Comparison of ENCODE assay signal across 11 cellular contexts in the genomic region with DNA sequence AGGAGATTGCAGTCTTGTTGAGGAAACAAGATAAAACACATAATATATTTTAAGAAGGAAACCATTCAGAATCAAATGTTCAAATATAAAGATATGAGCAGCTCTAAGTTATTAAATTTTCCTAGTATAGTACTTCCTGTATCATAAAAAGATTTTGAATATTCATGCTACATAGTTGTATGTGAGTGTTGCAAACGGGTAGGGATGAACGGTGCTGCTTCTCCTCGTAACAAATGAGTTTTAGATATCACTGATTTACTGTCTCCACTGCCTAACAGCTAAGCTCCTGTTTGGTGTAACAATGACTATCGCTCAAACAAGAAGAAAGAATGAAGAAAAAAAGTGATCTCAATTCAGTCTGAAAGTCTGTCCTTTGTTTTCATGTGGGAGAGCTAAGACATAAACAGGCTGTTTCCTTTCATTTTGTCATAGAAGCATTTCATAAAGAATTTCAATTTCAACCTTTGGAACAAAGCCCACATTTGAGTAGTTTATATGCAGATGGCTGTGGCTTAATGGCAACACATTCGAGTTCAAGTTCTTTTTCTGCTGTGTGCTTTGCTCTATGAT. TPM values are rescaled to one million over a fixed set of nuclear protein-coding genes. Genes with fewer than 3 reads are reported as not detected.
DNase-seq lines count a peak whose midpoint lies in the region; ATAC-seq, FAIRE-seq and TF ChIP-seq lines count a peak whose summit lies in the region.
"Had no signal": no experiment of that assay in that cellular context is flagged by ENCODE, and none has a peak within 500 bp of the region (broad histone marks: within the 10 kb centered on the region; RNA-seq: fewer than 3 reads in every experiment).

No MANE protein-coding gene starts in this region.

- TF ChIP-seq EP300 in esophagus muscularis mucosa (IDR thresholded peaks at IDR 0.05), result no peak

- H4K20me1 ChIP-seq in osteoblast (ENCODE audit: insufficient read depth, low read length), result no peaks in the 10 kb centered on the region

- no peaks in the 10 kb centered on the region for H3K79me2 ChIP-seq in osteoblast (ENCODE audit: insufficient read depth, low read length)

- 10% methylated on average over 5 of the region's 5 CpGs for whole genome bisulfite sequencing in esophagus muscularis mucosa
- WGBS in small intestine, 3 donors, result 34 to 51% (median 42%) methylated on average over 5 of the region's 5 CpGs

- peak overlapping the region; percentile 47 for H3K4me2 ChIP-seq in osteoblast (ENCODE audit: insufficient read depth, low read length)

- H3K36me3 ChIP-seq in SJSA1 (no peaks in the 10 kb centered on the region), esophagus muscularis mucosa (no peaks in the 10 kb centered on the region), osteoblast (ENCODE audit: insufficient read depth, low read length) (no peaks in the 10 kb centered on the region), small intestine (ENCODE audit: control insufficient read depth in 2 of 2, insufficient read depth in 2 of 2, low read length in 2 of 2) (peaks cover 0 to 2% of the 10 kb centered on the region in 2 donors)

- intact Hi-C loops in CD4-positive, alpha-beta T cell (cut with DNase I, micrococcal nuclease), result loop anchor here in 1 of 2 experiments (5.0 kb wide), 1 partner anchor 116 kb away; no protein-coding TSS in a partner anchor
- intact Hi-C loops in esophagus muscularis mucosa (cut with DNase I), result no loop called here

- no peaks in the 10 kb centered on the region for H3K27me3 Mint-ChIP-seq in CD4-positive, alpha-beta T cell
- H3K27me3 Mint-ChIP-seq: dendritic cell treated with granulocyte-macrophage colony-stimulating factor and Interleukin-4, amounts not matched to agents 40 ng/mL and 50 ng/mL, for 4 days had no signal

- no peak for DNase-seq in CD4-positive, alpha-beta T cell
- DNase-seq in SJSA1 (ENCODE audit: low read depth in 1 of 2, low spot score in 2 of 2) (peak in 1 of 2 experiments; percentile 28), esophagus muscularis mucosa (ENCODE audit: extremely low spot score) (no peak), osteoblast (ENCODE audit: insufficient read length, low spot score, missing footprints) (no peak), mesenteric fat pad (ENCODE audit: low spot score) (no peak), small intestine (no peak)
- DNase-seq: NCI-H1092 treated with DMSO at 0.1 percent for 48 hours, T1000 had no signal

- peaks cover 60% of the 10 kb centered on the region for H3K4me1 Mint-ChIP-seq in CD4-positive, alpha-beta T cell (ENCODE audit: low read depth)

- peak overlapping the region; percentile 21 for H3K27ac ChIP-seq in CD4-positive, alpha-beta T cell (ENCODE audit: low read depth, low read length)
- H3K27ac ChIP-seq in SJSA1, result peak overlapping the region; percentile 26; the same call in 1 of the 2 replicates
- peak overlapping the region in 1 of 4 donors; percentile 45 for H3K27ac ChIP-seq in esophagus muscularis mucosa (replicated peaks in 1 of 4)
- no peak overlapping the region for H3K27ac ChIP-seq in osteoblast (ENCODE audit: low read depth, low read length)
- H3K27ac ChIP-seq in small intestine (ENCODE audit: low read depth in 1 of 2, low read length in 1 of 2), result no peak overlapping the region

- no peak for FAIRE-seq in small intestine (lab: Jason Lieb, UNC)

- CTCF ChIA-PET in CD4-positive, alpha-beta T cell (lab: Charles Lee), result interaction anchor here (1.0 kb wide), 1 partner anchor 16 kb away, joined by 6 read pairs; no protein-coding TSS in a partner anchor

- peaks cover 32% of the 10 kb centered on the region for H3K4me1 ChIP-seq in SJSA1 (replicated peaks)
- H3K4me1 ChIP-seq in esophagus muscularis mucosa, result peaks cover 3 to 19% (median 13%) of the 10 kb centered on the region in 4 donors
- no peaks in the 10 kb centered on the region for H3K4me1 ChIP-seq in osteoblast (ENCODE audit: insufficient read depth, low read length)
- H3K4me1 ChIP-seq in small intestine (ENCODE audit: control insufficient read depth in 2 of 2, insufficient read depth in 1 of 2, low read depth in 1 of 2, low read length in 1 of 2), result no peaks in the 10 kb centered on the region

- peaks cover 17% of the 10 kb centered on the region for H3K9me3 ChIP-seq in CD4-positive, alpha-beta T cell (ENCODE audit: control insufficient read depth, low read length)
- no peaks in the 10 kb centered on the region for H3K9me3 ChIP-seq in SJSA1 (replicated peaks)
- H3K9me3 ChIP-seq in esophagus muscularis mucosa, result peaks cover 0 to 8% (median 7%) of the 10 kb centered on the region in 4 donors
- H3K9me3 ChIP-seq in osteoblast (ENCODE audit: low read depth, low read length), result peaks cover 7% of the 10 kb centered on the region
- no peaks in the 10 kb centered on the region for H3K9me3 ChIP-seq in small intestine (ENCODE audit: control insufficient read depth, low read depth)

- no peak for TF ChIP-seq CTCF in CD4-positive, alpha-beta T cell (IDR thresholded peaks at IDR 0.05)
- TF ChIP-seq CTCF in esophagus muscularis mucosa (IDR thresholded peaks at IDR 0.05), result no peak
- no peak for TF ChIP-seq CTCF in osteoblast (IDR thresholded peaks at IDR 0.05; ENCODE audit: extremely low read depth, low read depth, low read length)

- peak; percentile 77 for ATAC-seq in CD4-positive, alpha-beta T cell (ENCODE audit: poor library complexity)
- ATAC-seq in GM21390 (IDR thresholded peaks at IDR 0.05; ENCODE audit: unreplicated experiment) (no peak), GM18873 (IDR thresholded peaks at IDR 0.05; ENCODE audit: low FRiP score, unreplicated experiment) (no peak)

- H3K27me3 ChIP-seq in CD4-positive, alpha-beta T cell (ENCODE audit: control insufficient read depth, insufficient read depth, low read length), result no peaks in the 10 kb centered on the region
- H3K27me3 ChIP-seq in SJSA1 (replicated peaks) (no peaks in the 10 kb centered on the region), esophagus muscularis mucosa (no peaks in the 10 kb centered on the region), osteoblast (ENCODE audit: insufficient read depth, low read length) (no peaks in the 10 kb centered on the region), small intestine (ENCODE audit: control insufficient read depth in 2 of 2, insufficient read depth in 2 of 2, low read length in 2 of 2) (no peaks in the 10 kb centered on the region)

- H3K36me3 Mint-ChIP-seq in CD4-positive, alpha-beta T cell (ENCODE audit: low read depth), result peaks cover 92% of the 10 kb centered on the region

- peak overlapping the region; percentile 80 for H3K4me3 Mint-ChIP-seq in CD4-positive, alpha-beta T cell
- H3K4me3 Mint-ChIP-seq: dendritic cell treated with granulocyte-macrophage colony-stimulating factor and Interleukin-4, amounts not matched to agents 40 ng/mL and 50 ng/mL, for 4 days had no signal

- peaks cover 12% of the 10 kb centered on the region for H3K9me3 Mint-ChIP-seq in CD4-positive, alpha-beta T cell

- peak overlapping the region; percentile 6 for H3K4me3 ChIP-seq in SJSA1
- H3K4me3 ChIP-seq in esophagus muscularis mucosa, result peak overlapping the region; percentile 18 to 43 (median 25)
- H3K4me3 ChIP-seq in osteoblast (ENCODE audit: insufficient read depth, low read length), result peak overlapping the region; percentile 46
- H3K4me3 ChIP-seq in small intestine (ENCODE audit: low read depth in 1 of 2, low read length in 2 of 2), result no peak overlapping the region

- POLR2A ChIA-PET in CD4-positive, alpha-beta T cell (lab: Charles Lee), result interaction anchor here (1.0 to 1.7 kb wide), 3 partner anchors 96 to 311 kb away, joined by 3 to 4 read pairs (median 4); a partner anchor contains a TSS

- peak overlapping the region; percentile 13 for H2AFZ ChIP-seq in osteoblast (ENCODE audit: low read length)

- H3K27ac Mint-ChIP-seq in CD4-positive, alpha-beta T cell, result peak overlapping the region; percentile 90
- H3K27ac Mint-ChIP-seq: dendritic cell treated with granulocyte-macrophage colony-stimulating factor and Interleukin-4, amounts not matched to agents 40 ng/mL and 50 ng/mL, for 4 days had no signal

- TF ChIP-seq POLR2A in esophagus muscularis mucosa (IDR thresholded peaks at IDR 0.05; ENCODE audit: low read depth), result no peak

RNA-seq across cellular contexts. Expression of a gene that starts 26.1 kb away (rescaled TPM):
- 100 to 1,000 TPM; 155 to 157 TPM for total RNA-seq in CD4-positive, alpha-beta T cell
- 101 and 111 TPM in 2 replicates for total RNA-seq in SJSA1 (2014; rRNA removed; shearing (Covaris generic))
- total RNA-seq in esophagus muscularis mucosa (100 to 1,000 TPM in 1 of 4 donors, 10 to 100 TPM in 3; 66.4 to 122 (median 70.1) TPM), osteoblast (53.2 and 63.6 TPM in 2 replicates), mesenteric fat pad (140 TPM)
- 100 to 1,000 TPM in 2 of 3 donors, 10 to 100 TPM in 1; 98.1 to 134 (median 121) TPM for polyA plus RNA-seq in small intestine

Comparison
In these comparisons a context has a peak if more than half of its experiments do, and no peak if none do; other contexts are left out.
1. H3K27ac ChIP-seq: peak in CD4-positive, alpha-beta T cell (single experiment) and SJSA1 (single experiment); none in osteoblast (single experiment) and small intestine (0 of 2).
2. H3K4me3 ChIP-seq: peak in SJSA1 (single experiment), esophagus muscularis mucosa (4 of 4) and osteoblast (single experiment); none in small intestine (0 of 2).